1 cellular context compared by ENCODE assay signal in genomic region chrX:139828830-139829229, GRCh38.
TF ChIP-seq lines count a peak whose summit lies in the region.

No MANE protein-coding gene starts in this region.

TF ChIP-seq in GM23338, 12 proteins besides CTCF, POLR2A, EP300 and RAD21 (continued from another document):
- TF ChIP-seq, protein P1, sequence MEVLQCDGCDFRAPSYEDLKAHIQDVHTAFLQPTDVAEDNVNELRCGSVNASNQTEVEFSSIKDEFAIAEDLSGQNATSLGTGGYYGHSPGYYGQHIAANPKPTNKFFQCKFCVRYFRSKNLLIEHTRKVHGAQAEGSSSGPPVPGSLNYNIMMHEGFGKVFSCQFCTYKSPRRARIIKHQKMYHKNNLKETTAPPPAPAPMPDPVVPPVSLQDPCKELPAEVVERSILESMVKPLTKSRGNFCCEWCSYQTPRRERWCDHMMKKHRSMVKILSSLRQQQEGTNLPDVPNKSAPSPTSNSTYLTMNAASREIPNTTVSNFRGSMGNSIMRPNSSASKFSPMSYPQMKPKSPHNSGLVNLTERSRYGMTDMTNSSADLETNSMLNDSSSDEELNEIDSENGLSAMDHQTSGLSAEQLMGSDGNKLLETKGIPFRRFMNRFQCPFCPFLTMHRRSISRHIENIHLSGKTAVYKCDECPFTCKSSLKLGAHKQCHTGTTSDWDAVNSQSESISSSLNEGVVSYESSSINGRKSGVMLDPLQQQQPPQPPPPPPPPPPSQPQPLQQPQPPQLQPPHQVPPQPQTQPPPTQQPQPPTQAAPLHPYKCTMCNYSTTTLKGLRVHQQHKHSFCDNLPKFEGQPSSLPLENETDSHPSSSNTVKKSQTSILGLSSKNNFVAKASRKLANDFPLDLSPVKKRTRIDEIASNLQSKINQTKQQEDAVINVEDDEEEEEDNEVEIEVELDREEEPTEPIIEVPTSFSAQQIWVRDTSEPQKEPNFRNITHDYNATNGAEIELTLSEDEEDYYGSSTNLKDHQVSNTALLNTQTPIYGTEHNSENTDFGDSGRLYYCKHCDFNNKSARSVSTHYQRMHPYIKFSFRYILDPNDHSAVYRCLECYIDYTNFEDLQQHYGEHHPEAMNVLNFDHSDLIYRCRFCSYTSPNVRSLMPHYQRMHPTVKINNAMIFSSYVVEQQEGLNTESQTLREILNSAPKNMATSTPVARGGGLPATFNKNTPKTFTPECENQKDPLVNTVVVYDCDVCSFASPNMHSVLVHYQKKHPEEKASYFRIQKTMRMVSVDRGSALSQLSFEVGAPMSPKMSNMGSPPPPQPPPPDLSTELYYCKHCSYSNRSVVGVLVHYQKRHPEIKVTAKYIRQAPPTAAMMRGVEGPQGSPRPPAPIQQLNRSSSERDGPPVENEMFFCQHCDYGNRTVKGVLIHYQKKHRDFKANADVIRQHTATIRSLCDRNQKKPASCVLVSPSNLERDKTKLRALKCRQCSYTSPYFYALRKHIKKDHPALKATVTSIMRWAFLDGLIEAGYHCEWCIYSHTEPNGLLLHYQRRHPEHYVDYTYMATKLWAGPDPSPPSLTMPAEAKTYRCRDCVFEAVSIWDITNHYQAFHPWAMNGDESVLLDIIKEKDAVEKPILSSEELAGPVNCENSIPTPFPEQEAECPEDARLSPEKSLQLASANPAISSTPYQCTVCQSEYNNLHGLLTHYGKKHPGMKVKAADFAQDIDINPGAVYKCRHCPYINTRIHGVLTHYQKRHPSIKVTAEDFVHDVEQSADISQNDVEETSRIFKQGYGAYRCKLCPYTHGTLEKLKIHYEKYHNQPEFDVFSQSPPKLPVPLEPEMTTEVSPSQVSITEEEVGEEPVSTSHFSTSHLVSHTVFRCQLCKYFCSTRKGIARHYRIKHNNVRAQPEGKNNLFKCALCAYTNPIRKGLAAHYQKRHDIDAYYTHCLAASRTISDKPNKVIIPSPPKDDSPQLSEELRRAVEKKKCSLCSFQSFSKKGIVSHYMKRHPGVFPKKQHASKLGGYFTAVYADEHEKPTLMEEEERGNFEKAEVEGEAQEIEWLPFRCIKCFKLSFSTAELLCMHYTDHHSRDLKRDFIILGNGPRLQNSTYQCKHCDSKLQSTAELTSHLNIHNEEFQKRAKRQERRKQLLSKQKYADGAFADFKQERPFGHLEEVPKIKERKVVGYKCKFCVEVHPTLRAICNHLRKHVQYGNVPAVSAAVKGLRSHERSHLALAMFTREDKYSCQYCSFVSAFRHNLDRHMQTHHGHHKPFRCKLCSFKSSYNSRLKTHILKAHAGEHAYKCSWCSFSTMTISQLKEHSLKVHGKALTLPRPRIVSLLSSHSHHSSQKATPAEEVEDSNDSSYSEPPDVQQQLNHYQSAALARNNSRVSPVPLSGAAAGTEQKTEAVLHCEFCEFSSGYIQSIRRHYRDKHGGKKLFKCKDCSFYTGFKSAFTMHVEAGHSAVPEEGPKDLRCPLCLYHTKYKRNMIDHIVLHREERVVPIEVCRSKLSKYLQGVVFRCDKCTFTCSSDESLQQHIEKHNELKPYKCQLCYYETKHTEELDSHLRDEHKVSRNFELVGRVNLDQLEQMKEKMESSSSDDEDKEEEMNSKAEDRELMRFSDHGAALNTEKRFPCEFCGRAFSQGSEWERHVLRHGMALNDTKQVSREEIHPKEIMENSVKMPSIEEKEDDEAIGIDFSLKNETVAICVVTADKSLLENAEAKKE (CRISPR knock-in tag; IDR thresholded peaks at IDR 0.05), result no peak
- TF ChIP-seq JUNB (IDR thresholded peaks at IDR 0.05; ENCODE audit: unreplicated experiment), result no peak
- no peak for TF ChIP-seq NANOG (IDR thresholded peaks at IDR 0.05; ENCODE audit: borderline replicate concordance)
